10 cellular contexts compared by ENCODE assay signal in the genomic region with DNA sequence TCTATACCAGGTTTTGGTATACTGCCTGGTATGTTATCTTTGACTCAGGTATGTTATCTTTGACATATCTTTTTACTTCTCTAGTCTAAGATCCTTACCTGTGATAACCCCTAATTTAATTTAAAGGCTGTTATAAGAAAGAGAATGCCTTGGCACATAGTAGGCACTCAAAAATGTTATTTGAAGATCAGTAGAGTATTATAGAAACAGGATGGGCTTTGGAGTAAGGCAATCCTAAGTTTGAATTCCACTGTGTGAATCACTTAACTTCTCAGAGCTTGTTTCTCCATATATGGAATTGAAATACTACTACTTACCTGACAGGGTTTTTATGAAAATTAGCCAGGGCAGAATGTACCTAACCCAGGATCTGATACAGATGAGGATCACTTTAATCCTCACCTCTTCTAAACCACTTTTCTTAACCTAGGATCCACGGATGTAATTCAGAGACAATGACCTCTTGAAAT. TPM values are rescaled to one million over a fixed set of nuclear protein-coding genes. Genes with fewer than 3 reads are reported as not detected.
DNase-seq lines count a peak whose midpoint lies in the region; ATAC-seq, FAIRE-seq and TF ChIP-seq lines count a peak whose summit lies in the region.
"Had no signal": no experiment of that assay in that cellular context is flagged by ENCODE, and none has a peak within 500 bp of the region (broad histone marks: within the 10 kb centered on the region; RNA-seq: fewer than 3 reads in every experiment).

No MANE protein-coding gene starts in this region.

- peaks cover 17% of the 10 kb centered on the region for H3F3A ChIP-seq in GM23248 (ENCODE audit: insufficient read depth)

- intact Hi-C loops in left lung (cut with DNase I) = no loop called here
- intact Hi-C loops in heart right ventricle (cut with DNase I) = loop anchor here in 1 of 10 donors (5.0 kb wide), 1 partner anchor 205 kb away; a partner anchor contains a TSS

- H3K4me1 ChIP-seq in A549 (peaks cover 20% of the 10 kb centered on the region; the same call in 2 of the 3 replicates), GM23248 (ENCODE audit: insufficient read depth) (peaks cover 18% of the 10 kb centered on the region), left lung (peaks cover 3 to 10% of the 10 kb centered on the region in 2 donors), heart right ventricle (peaks cover 0 to 22% (median 9%) of the 10 kb centered on the region in 9 donors)

- DNase-seq in A549 (ENCODE audit: low read depth in 1 of 2, low spot score in 1 of 2) (no peak), GM23248 (peak; percentile 36), SK-N-MC (ENCODE audit: low read depth, low spot score) (no peak), fibroblast of the aortic adventitia (ENCODE audit: low read depth) (no peak), left lung (no peak), DMS79 (lab: John Stamatoyannopoulos, UW) (no peak), heart right ventricle (no peak)
- DNase-seq: islet precursor cell, stomach had no signal

- FAIRE-seq in A549 (lab: Jason Lieb, UNC) = no peak

- CTCF ChIA-PET in A549 (lab: Yijun Ruan, JAX) = interaction anchor here (0.9 to 2.3 kb wide), 5 partner anchors 11 to 278 kb away, joined by 4 to 8 read pairs (median 4); no protein-coding TSS in a partner anchor

- WGBS in A549 (ENCODE audit: missing lambda C conversion rate) = 7% methylated on average over 1 of the region's 1 CpG
- WGBS in GM23248 (ENCODE audit: low coverage in 1 of 2, low lambda C conversion rate in 2 of 2, missing lambda C conversion rate in 2 of 2), 2 experiments = 31 to 44% methylated on average over 1 of the region's 1 CpG
- WGBS in heart right ventricle, 2 donors = 23 to 26% methylated on average over 1 of the region's 1 CpG

- TF ChIP-seq EP300 in A549 (IDR thresholded peaks at IDR 0.05) = no peak

- no peaks in the 10 kb centered on the region for H4K20me1 ChIP-seq in GM23248 (ENCODE audit: insufficient read depth)

- no peak for ATAC-seq in A549
- ATAC-seq in left lung = no peak
- no peak for ATAC-seq in HG02678 (IDR thresholded peaks at IDR 0.05; ENCODE audit: unreplicated experiment)
- ATAC-seq in heart right ventricle = no peak

- H3K9me3 ChIP-seq in A549 (no peaks in the 10 kb centered on the region), GM23248 (ENCODE audit: low read depth) (no peaks in the 10 kb centered on the region), SK-N-MC (ENCODE audit: low read depth, low read length) (no peaks in the 10 kb centered on the region), left lung (no peaks in the 10 kb centered on the region), heart right ventricle (no peaks in the 10 kb centered on the region)
- H3K9me3 ChIP-seq: stomach had no signal

- no peak for TF ChIP-seq CTCF in A549 (IDR thresholded peaks at IDR 0.05)
- TF ChIP-seq CTCF in fibroblast of the aortic adventitia (IDR thresholded peaks at IDR 0.05; ENCODE audit: insufficient read depth, low read length) = no peak
- TF ChIP-seq CTCF in left lung (IDR thresholded peaks at IDR 0.05) = no peak
- TF ChIP-seq CTCF in heart right ventricle (IDR thresholded peaks at IDR 0.05) = no peak

- TF ChIP-seq POLR2A in A549 (IDR thresholded peaks at IDR 0.05; ENCODE audit: low read length) = no peak

- POLR2A ChIA-PET in A549 (lab: Yijun Ruan, JAX) = interaction anchor here (1.6 to 1.8 kb wide), 2 partner anchors 204 to 247 kb away, joined by 8 to 9 read pairs; no protein-coding TSS in a partner anchor

- peak overlapping the region; percentile 95 for H2AFZ ChIP-seq in GM23248

- in situ Hi-C loops in GM23248 (cut with MboI) = no loop called here

- peak overlapping the region; percentile 79 for H3K4me2 ChIP-seq in A549
- H3K4me2 ChIP-seq in GM23248 (ENCODE audit: unreplicated experiment) = peak overlapping the region; percentile 96

- H3K4me3 ChIP-seq in A549 (peak overlapping the region; percentile 73), GM23248 (peak overlapping the region; percentile 97), SK-N-MC (peak overlapping the region; percentile 98), fibroblast of the aortic adventitia (ENCODE audit: low read depth, low read length) (peak overlapping the region; percentile 87), left lung (peak overlapping the region in 1 of 2 donors; percentile 66), heart right ventricle (peak overlapping the region in 1 of 10 donors; percentile 80)

- peaks cover 18% of the 10 kb centered on the region for H3K79me2 ChIP-seq in GM23248 (ENCODE audit: insufficient read depth)

- H3K27me3 ChIP-seq in GM23248 (replicated peaks; ENCODE audit: insufficient read depth) = no peaks in the 10 kb centered on the region
- H3K27me3 ChIP-seq in left lung = no peaks in the 10 kb centered on the region
- H3K27me3 ChIP-seq in heart right ventricle = no peaks in the 10 kb centered on the region
- H3K27me3 ChIP-seq: stomach had no signal

- no peak for TF ChIP-seq RAD21 in A549 (conservative IDR thresholded peaks at IDR 0.05 in 1 of 2, IDR thresholded peaks at IDR 0.05 in 1 of 2)

- H3K9ac ChIP-seq in GM23248 (peak overlapping the region; percentile 89), SK-N-MC (ENCODE audit: insufficient read length) (peak overlapping the region; percentile 97)

- H3K9me2 ChIP-seq in GM23248 (ENCODE audit: insufficient read depth) = no peaks in the 10 kb centered on the region

- H3K36me3 ChIP-seq in GM23248 (ENCODE audit: low read depth) = no peaks in the 10 kb centered on the region
- H3K36me3 ChIP-seq in SK-N-MC (ENCODE audit: insufficient read depth, low read length) = peaks cover 20% of the 10 kb centered on the region
- H3K36me3 ChIP-seq in left lung = peaks cover 0 to 9% of the 10 kb centered on the region in 2 donors
- H3K36me3 ChIP-seq in heart right ventricle = peaks cover 0 to 12% (median 0%) of the 10 kb centered on the region in 9 donors

- H3K27ac ChIP-seq in A549 = peak overlapping the region; percentile 77 to 85; a peak in 5 of 6 replicates
- H3K27ac ChIP-seq in GM23248 = peak overlapping the region; percentile 78
- peak overlapping the region; percentile 90; the same call in 1 of the 2 replicates for H3K27ac ChIP-seq in SK-N-MC
- H3K27ac ChIP-seq in left lung = no peak overlapping the region
- peak overlapping the region in 1 of 10 donors; percentile 82 for H3K27ac ChIP-seq in heart right ventricle

TF ChIP-seq in A549, 52 proteins besides CTCF, POLR2A, EP300 and RAD21:
- TF ChIP-seq CHD2 (IDR thresholded peaks at IDR 0.05; ENCODE audit: low read length, partially characterized antibody) (no peak), ZSCAN20 (CRISPR knock-in tag; IDR thresholded peaks at IDR 0.05) (no peak), RCOR1 (IDR thresholded peaks at IDR 0.05; ENCODE audit: low read depth, low read length) (no peak), FOSB (CRISPR knock-in tag; IDR thresholded peaks at IDR 0.05) (no peak), EHF (CRISPR knock-in tag; IDR thresholded peaks at IDR 0.05) (no peak)
- TF ChIP-seq, protein P1, sequence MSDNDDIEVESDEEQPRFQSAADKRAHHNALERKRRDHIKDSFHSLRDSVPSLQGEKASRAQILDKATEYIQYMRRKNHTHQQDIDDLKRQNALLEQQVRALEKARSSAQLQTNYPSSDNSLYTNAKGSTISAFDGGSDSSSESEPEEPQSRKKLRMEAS (IDR thresholded peaks at IDR 0.05) = no peak

RNA-seq across cellular contexts. Expression of a gene that starts 1.2 kb away (rescaled TPM):
- polyA plus RNA-seq in A549 (2011; rRNA removed) (8.8 and 11.5 TPM in 2 replicates), A549 (2017; fragmentation: RNase III; extraction: RNeasy Plus Mini Kit Qiagen cat#74134 plus additional on column Dnase treatment) (8.0 to 8.2 TPM (median 8.0 TPM) in 3 replicates), GM23248 (2016; fragmentation: Nextera tagmentation; extraction: Ambion mirVana) (1.8 and 2.2 TPM in 2 replicates), heart right ventricle (under 1 TPM; 0.03 to 0.22 TPM)
- polyA plus RNA-seq in A549 (2012; cell fraction: cytosol; rRNA removed) = 2.0 and 2.3 TPM in 2 replicates
- polyA plus RNA-seq in A549 (2012; cell fraction: nucleus; rRNA removed) = 2.9 and 5.8 TPM in 2 replicates
- polyA minus RNA-seq in A549 (2011; rRNA and poly(A)+ RNA removed) = 9.7 and 11.9 TPM in 2 replicates
- 4.0 and 5.8 TPM in 2 replicates for total RNA-seq in GM23248 (2014; rRNA removed; shearing (Covaris generic))
- total RNA-seq in fibroblast of the aortic adventitia (ENCODE audit: low replicate concordance) (2.0 and 20.9 TPM in 2 replicates), left lung (1 to 10 TPM; 3.4 to 3.7 TPM), heart right ventricle (1 to 10 TPM in 1 of 10 donors, under 1 TPM in 8, not detected in 1; 0.09 to 2.1 (median 0.26) TPM)

Comparison
In these comparisons a context has a peak if more than half of its experiments do, and no peak if none do; other contexts are left out.
1. H3K27ac ChIP-seq: peak in A549 (2 of 2), GM23248 (single experiment) and SK-N-MC (single experiment); none in left lung (0 of 2).